Comparison of ENCODE assay signal across 16 cellular contexts in the genomic region with DNA sequence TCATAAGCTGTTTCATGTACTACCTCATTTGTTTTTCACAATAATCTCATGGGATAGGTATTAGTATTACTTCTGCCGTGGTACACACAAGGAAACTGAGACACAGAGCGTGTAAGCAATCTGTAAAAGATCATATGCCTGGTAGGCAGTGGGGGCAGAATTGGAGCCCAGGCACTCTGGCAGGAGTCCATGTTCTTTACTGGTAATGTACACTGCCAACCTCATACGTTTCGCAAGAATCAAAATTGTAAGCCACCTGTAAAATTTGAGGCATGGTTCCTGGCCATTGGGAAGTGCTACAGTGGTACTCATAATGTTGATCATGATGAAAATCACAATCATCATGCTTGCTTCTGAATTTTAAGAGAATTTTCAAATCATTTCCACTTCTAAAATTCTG. TPM values are rescaled to one million over a fixed set of nuclear protein-coding genes. Genes with fewer than 3 reads are reported as not detected.
A peak's percentile ranks its signal among the peaks of the same experiment; 100 is the strongest.
DNase-seq lines count a peak whose midpoint lies in the region; ATAC-seq, FAIRE-seq and TF ChIP-seq lines count a peak whose summit lies in the region.
"Had no signal": no experiment of that assay in that cellular context is flagged by ENCODE, and none has a peak within 500 bp of the region (broad histone marks: within the 10 kb centered on the region; RNA-seq: fewer than 3 reads in every experiment).

No MANE protein-coding gene starts in this region.

- no peak overlapping the region for H3K27ac ChIP-seq in HEK293 (ENCODE audit: extremely low read depth, low read depth, low read length)
- peak overlapping the region; percentile 75 to 93 (median 82) for H3K27ac ChIP-seq in gastrocnemius medialis
- H3K27ac ChIP-seq in substantia nigra (ENCODE audit: low read depth, low read length, poor library complexity, severe bottlenecking) = no peak overlapping the region
- H3K27ac ChIP-seq: adrenal gland, Peyer's patch, SK-N-MC had no signal

- no peaks in the 10 kb centered on the region for H3K27me3 ChIP-seq in gastrocnemius medialis
- H3K27me3 ChIP-seq: adrenal gland, MG63, Peyer's patch had no signal

- TF ChIP-seq POLR2A in gastrocnemius medialis (IDR thresholded peaks at IDR 0.05) = no peak

- intact Hi-C loops in gastrocnemius medialis (cut with DNase I; ENCODE audit: low total_unique reads) = loop anchor here (5.0 kb wide), 1 partner anchor 39 kb away; a partner anchor contains a TSS

- no peak for FAIRE-seq in RCC 7860 (lab: Jason Lieb, UNC)

- POLR2A ChIA-PET in HEK293 (lab: Yijun Ruan, JAX) = no interaction called here

- H3K36me3 ChIP-seq in HEK293 (ENCODE audit: control insufficient read depth in 2 of 2, insufficient read depth in 1 of 2, low read length in 2 of 2) (no peaks in the 10 kb centered on the region; a peak in 1 of 3 replicates), gastrocnemius medialis (no peaks in the 10 kb centered on the region)
- H3K36me3 ChIP-seq: adrenal gland, MG63, Peyer's patch had no signal

- CTCF ChIA-PET in HEK293 (lab: Yijun Ruan, JAX) = no interaction called here

- H3K9me3 ChIP-seq in HEK293 (ENCODE audit: control insufficient read depth, insufficient read depth, low read depth, low read length) = no peaks in the 10 kb centered on the region
- no peaks in the 10 kb centered on the region for H3K9me3 ChIP-seq in gastrocnemius medialis
- H3K9me3 ChIP-seq: adrenal gland, MG63, Peyer's patch had no signal

- peak; percentile 25 to 49 for ATAC-seq in gastrocnemius medialis
- ATAC-seq: activated CD8-positive, alpha-beta T cell treated with anti-CD3 and anti-CD28 coated beads, Interleukin-2, amount 10 ng/mL, durations not matched to agents 7 days and 5 days; HCT116 had no signal

- DNase-seq in NCI-H1694 (lab: John Stamatoyannopoulos, UW) (peak; percentile 36), fibroblast of gingiva (ENCODE audit: low read depth) (peak; percentile 39), gastrocnemius medialis (peak; percentile 37 to 52), RCC 7860 (ENCODE audit: low spot score) (no peak), substantia nigra (lab: John Stamatoyannopoulos, UW) (no peak), NCI-H2107 (lab: John Stamatoyannopoulos, UW) (no peak)
- DNase-seq: activated CD8-positive, alpha-beta T cell treated with anti-CD3 and anti-CD28 coated beads, Interleukin-2, amount 10 ng/mL, durations not matched to agents 7 days and 5 days; adrenal gland; CD4-positive, CD25-positive, alpha-beta regulatory T cell; NCI-H1417 treated with DMSO at 0.1 percent for 48 hours; Peyer's patch; stimulated activated naive CD4-positive, alpha-beta T cell treated with Interleukin-2 at 50 U/mL for 16 hours had no signal

- TF ChIP-seq CTCF in HEK293 (tag by site-specific recombination; IDR thresholded peaks at IDR 0.05) (no peak), gastrocnemius medialis (IDR thresholded peaks at IDR 0.05 in 4 of 5, conservative IDR thresholded peaks at IDR 0.05 in 1 of 5) (no peak)

- H3K4me3 ChIP-seq in HEK293 (ENCODE audit: low read depth, low read length) (no peak overlapping the region), gastrocnemius medialis (no peak overlapping the region)
- H3K4me3 ChIP-seq: adrenal gland, MG63, Peyer's patch, SK-N-MC had no signal

- peaks cover 21% of the 10 kb centered on the region for H3K4me1 ChIP-seq in HEK293 (ENCODE audit: control insufficient read depth, insufficient read depth, low read length)
- peaks cover 59 to 66% of the 10 kb centered on the region in 2 donors for H3K4me1 ChIP-seq in gastrocnemius medialis

- in situ Hi-C loops in gastrocnemius medialis (cut with MboI; ENCODE audit: low sequenced_read_pairs in 4 of 4) = no loop called here

TF ChIP-seq in HEK293, 187 proteins besides CTCF, POLR2A, EP300 and RAD21:
- no peak for TF ChIP-seq ZNF112 (tag by site-specific recombination; IDR thresholded peaks at IDR 0.05)
- TF ChIP-seq ZNF654 (tag by site-specific recombination; IDR thresholded peaks at IDR 0.05; ENCODE audit: low read depth) = 0 out of 2 replicates have a peak, but pooled peaks have one; percentile 2
- 0 out of 2 replicates have a peak, but pooled peaks have one; percentile 24 for TF ChIP-seq ZSCAN30 (tag by site-specific recombination; IDR thresholded peaks at IDR 0.05)

RNA-seq across cellular contexts. Expression of a gene that starts 40.7 kb away (rescaled TPM):
- total RNA-seq in gastrocnemius medialis = 10 to 100 TPM; 38.5 to 83.5 (median 42.6) TPM
- total RNA-seq: activated CD8-positive, alpha-beta T cell treated with anti-CD3 and anti-CD28 coated beads, Interleukin-2, amount 10 ng/mL, durations not matched to agents 7 days and 5 days; CD4-positive, CD25-positive, alpha-beta regulatory T cell had no signal

Comparison
In these comparisons a context has a peak if more than half of its experiments do, and no peak if none do; other contexts are left out.
1. H3K27ac ChIP-seq: peak in gastrocnemius medialis (4 of 4); none in HEK293 (single experiment) and substantia nigra (single experiment).
2. DNase-seq: peak in NCI-H1694 (single experiment), fibroblast of gingiva (single experiment) and gastrocnemius medialis (2 of 2); none in RCC 7860 (single experiment), substantia nigra (0 of 49) and NCI-H2107 (single experiment).